In the genomic region with DNA sequence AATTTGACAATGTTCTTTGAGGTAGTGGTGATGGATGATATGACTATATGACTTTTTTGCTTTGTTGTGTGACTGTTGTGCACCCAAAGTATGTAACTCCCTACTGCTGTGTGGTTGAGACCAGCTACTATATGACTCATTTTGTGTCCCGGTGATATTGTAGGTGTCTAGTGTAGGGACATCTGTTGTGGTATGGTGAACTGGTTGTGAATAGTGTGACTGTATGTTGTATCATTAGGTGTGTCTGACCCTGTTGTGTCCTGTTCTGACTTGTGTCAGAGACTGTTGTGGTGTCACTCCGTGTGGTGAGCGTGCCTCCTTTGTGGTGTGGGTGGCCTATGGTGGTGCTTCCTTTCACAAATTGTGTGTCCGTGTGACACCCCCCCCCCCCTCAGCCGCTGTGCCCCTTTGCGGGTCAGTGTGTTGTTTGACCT, we compare ENCODE assay signal across 3 cellular contexts.
TF ChIP-seq lines count a peak whose summit lies in the region.

No MANE protein-coding gene starts in this region.

TF ChIP-seq in SK-N-SH, 30 proteins besides CTCF, POLR2A, EP300 and RAD21 (continued from another document):
- TF ChIP-seq TCF12 (IDR thresholded peaks at IDR 0.05) (no peak), POLR2AphosphoS5 (IDR thresholded peaks at IDR 0.05; ENCODE audit: low read depth, low read length) (no peak), RCOR1 (IDR thresholded peaks at IDR 0.05; ENCODE audit: low read length) (no peak), TAF1 (IDR thresholded peaks at IDR 0.05; ENCODE audit: borderline replicate concordance, low read depth, low read length) (no peak)
- TF ChIP-seq, protein P1, sequence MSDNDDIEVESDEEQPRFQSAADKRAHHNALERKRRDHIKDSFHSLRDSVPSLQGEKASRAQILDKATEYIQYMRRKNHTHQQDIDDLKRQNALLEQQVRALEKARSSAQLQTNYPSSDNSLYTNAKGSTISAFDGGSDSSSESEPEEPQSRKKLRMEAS (IDR thresholded peaks at IDR 0.05; ENCODE audit: low read depth): no peak

TF ChIP-seq in SK-N-SH treated with all-trans-retinoic acid at 6 μM for 48 hours, 23 proteins besides CTCF, POLR2A, EP300 and RAD21 (continued from another document):
- TF ChIP-seq, protein P2, sequence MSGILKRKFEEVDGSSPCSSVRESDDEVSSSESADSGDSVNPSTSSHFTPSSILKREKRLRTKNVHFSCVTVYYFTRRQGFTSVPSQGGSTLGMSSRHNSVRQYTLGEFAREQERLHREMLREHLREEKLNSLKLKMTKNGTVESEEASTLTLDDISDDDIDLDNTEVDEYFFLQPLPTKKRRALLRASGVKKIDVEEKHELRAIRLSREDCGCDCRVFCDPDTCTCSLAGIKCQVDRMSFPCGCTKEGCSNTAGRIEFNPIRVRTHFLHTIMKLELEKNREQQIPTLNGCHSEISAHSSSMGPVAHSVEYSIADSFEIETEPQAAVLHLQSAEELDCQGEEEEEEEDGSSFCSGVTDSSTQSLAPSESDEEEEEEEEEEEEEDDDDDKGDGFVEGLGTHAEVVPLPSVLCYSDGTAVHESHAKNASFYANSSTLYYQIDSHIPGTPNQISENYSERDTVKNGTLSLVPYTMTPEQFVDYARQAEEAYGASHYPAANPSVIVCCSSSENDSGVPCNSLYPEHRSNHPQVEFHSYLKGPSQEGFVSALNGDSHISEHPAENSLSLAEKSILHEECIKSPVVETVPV (CRISPR knock-in tag; IDR thresholded peaks at IDR 0.05): no peak
- TF ChIP-seq ZNF70 (CRISPR knock-in tag; IDR thresholded peaks at IDR 0.05) (no peak), TOX (CRISPR knock-in tag; IDR thresholded peaks at IDR 0.05; ENCODE audit: borderline replicate concordance) (no peak)
TF ChIP-seq in SK-N-SH treated with all-trans-retinoic acid at 6 μM for 48 hours: peak in this region for 0.

TF ChIP-seq in liver, 16 proteins besides CTCF, POLR2A, EP300 and RAD21 (continued from another document):
- TF ChIP-seq, protein P3, sequence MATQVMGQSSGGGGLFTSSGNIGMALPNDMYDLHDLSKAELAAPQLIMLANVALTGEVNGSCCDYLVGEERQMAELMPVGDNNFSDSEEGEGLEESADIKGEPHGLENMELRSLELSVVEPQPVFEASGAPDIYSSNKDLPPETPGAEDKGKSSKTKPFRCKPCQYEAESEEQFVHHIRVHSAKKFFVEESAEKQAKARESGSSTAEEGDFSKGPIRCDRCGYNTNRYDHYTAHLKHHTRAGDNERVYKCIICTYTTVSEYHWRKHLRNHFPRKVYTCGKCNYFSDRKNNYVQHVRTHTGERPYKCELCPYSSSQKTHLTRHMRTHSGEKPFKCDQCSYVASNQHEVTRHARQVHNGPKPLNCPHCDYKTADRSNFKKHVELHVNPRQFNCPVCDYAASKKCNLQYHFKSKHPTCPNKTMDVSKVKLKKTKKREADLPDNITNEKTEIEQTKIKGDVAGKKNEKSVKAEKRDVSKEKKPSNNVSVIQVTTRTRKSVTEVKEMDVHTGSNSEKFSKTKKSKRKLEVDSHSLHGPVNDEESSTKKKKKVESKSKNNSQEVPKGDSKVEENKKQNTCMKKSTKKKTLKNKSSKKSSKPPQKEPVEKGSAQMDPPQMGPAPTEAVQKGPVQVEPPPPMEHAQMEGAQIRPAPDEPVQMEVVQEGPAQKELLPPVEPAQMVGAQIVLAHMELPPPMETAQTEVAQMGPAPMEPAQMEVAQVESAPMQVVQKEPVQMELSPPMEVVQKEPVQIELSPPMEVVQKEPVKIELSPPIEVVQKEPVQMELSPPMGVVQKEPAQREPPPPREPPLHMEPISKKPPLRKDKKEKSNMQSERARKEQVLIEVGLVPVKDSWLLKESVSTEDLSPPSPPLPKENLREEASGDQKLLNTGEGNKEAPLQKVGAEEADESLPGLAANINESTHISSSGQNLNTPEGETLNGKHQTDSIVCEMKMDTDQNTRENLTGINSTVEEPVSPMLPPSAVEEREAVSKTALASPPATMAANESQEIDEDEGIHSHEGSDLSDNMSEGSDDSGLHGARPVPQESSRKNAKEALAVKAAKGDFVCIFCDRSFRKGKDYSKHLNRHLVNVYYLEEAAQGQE (IDR thresholded peaks at IDR 0.05): no peak
- TF ChIP-seq GABPA (IDR thresholded peaks at IDR 0.05 in 1 of 2, conservative IDR thresholded peaks at IDR 0.05 in 1 of 2) (no peak), HNF4A (conservative IDR thresholded peaks at IDR 0.05) (no peak), EGR1 (IDR thresholded peaks at IDR 0.05; ENCODE audit: low read depth in 2 of 2) (no peak)
